9 cellular contexts compared by ENCODE assay signal in the genomic region with DNA sequence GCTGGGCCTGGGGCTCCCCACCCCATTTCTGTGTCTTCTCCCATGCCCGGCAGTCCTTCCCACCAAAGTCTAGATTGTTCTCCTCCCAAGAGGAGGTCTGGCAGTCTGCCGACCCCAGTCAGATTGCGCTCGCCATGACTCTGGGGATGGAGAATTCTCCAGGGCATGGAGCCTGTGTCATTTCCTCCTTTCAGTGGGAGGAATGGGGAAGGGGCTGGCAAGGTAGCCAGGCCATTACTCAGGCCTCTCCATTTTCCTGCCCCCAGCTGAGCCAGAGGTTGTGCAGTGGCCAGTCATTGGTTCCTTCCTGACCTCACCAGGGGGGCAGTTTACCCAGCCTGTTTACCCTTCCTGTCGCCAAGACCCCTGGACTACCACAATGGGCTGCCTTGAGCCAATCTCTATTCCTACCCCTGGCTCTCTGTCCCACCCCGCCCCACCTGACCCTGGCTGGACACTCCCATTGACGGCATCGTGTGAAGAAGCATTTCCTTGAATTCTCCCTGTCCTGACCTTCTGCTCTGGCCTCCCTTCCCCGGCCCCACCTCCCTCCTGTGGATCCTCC. TPM values are rescaled to one million over a fixed set of nuclear protein-coding genes. Genes with fewer than 3 reads are reported as not detected.
DNase-seq lines count a peak whose midpoint lies in the region; ATAC-seq and TF ChIP-seq lines count a peak whose summit lies in the region.
"Had no signal": no experiment of that assay in that cellular context is flagged by ENCODE, and none has a peak within 500 bp of the region (broad histone marks: within the 10 kb centered on the region; RNA-seq: fewer than 3 reads in every experiment).

No MANE protein-coding gene starts in this region.

- peaks cover 84% of the 10 kb centered on the region for H3K4me1 ChIP-seq in stomach smooth muscle (ENCODE audit: control insufficient read depth, insufficient read depth, low read length)

- no peak for TF ChIP-seq CTCF in HFFc6 (IDR thresholded peaks at IDR 0.05)
- TF ChIP-seq CTCF in chondrocyte (IDR thresholded peaks at IDR 0.05), result no peak

- DNase-seq in HFFc6 (peak; percentile 24), chondrocyte (ENCODE audit: low spot score) (no peak), GF-D8 (lab: John Stamatoyannopoulos, UW) (no peak)
- DNase-seq: NCI-H82 had no signal

- H3K4me3 Mint-ChIP-seq in HFFc6 (peak overlapping the region; percentile 89), chondrocyte (ENCODE audit: unreplicated experiment) (peak overlapping the region; percentile 89)

- H3K9me3 ChIP-seq in stomach smooth muscle (ENCODE audit: control insufficient read depth in 2 of 2, low read length in 2 of 2), result no peaks in the 10 kb centered on the region

- H3K27ac ChIP-seq in layer of hippocampus (ENCODE audit: low read depth, low read length) (peak overlapping the region; percentile 77), stomach smooth muscle (ENCODE audit: low read length) (peak overlapping the region; percentile 89)

- peak overlapping the region in 1 of 2 donors; percentile 49 for H3K4me3 ChIP-seq in stomach smooth muscle (ENCODE audit: low read length in 2 of 2)

- peaks cover 2% of the 10 kb centered on the region for H3K27me3 Mint-ChIP-seq in HFFc6 (ENCODE audit: insufficient read depth)
- H3K27me3 Mint-ChIP-seq in chondrocyte (ENCODE audit: low read depth), result no peaks in the 10 kb centered on the region

- no peaks in the 10 kb centered on the region for H3K9me3 Mint-ChIP-seq in HFFc6
- no peaks in the 10 kb centered on the region for H3K9me3 Mint-ChIP-seq in chondrocyte (ENCODE audit: low read depth)

- H3K36me3 ChIP-seq in stomach smooth muscle (ENCODE audit: control insufficient read depth in 2 of 2, insufficient read depth in 2 of 2, low read length in 2 of 2), result no peaks in the 10 kb centered on the region

- H3K9ac ChIP-seq in stomach smooth muscle (ENCODE audit: low read length in 2 of 2), result peak overlapping the region in 1 of 2 donors; percentile 52

- H3K27ac Mint-ChIP-seq in HFFc6, result peak overlapping the region; percentile 94
- H3K27ac Mint-ChIP-seq in chondrocyte (ENCODE audit: unreplicated experiment), result peak overlapping the region; percentile 95

- H3K36me3 Mint-ChIP-seq in HFFc6 (ENCODE audit: low read depth) (no peaks in the 10 kb centered on the region), chondrocyte (ENCODE audit: low read depth) (peaks cover 4% of the 10 kb centered on the region)

- peaks cover 99% of the 10 kb centered on the region for H3K4me1 Mint-ChIP-seq in HFFc6 (ENCODE audit: low read depth)
- peaks cover 98% of the 10 kb centered on the region for H3K4me1 Mint-ChIP-seq in chondrocyte (ENCODE audit: low read depth)

- no peak for ATAC-seq in GM19035 (IDR thresholded peaks at IDR 0.05; ENCODE audit: unreplicated experiment)
- no peak for ATAC-seq in HG02610 (IDR thresholded peaks at IDR 0.05; ENCODE audit: unreplicated experiment)
- ATAC-seq in GM18520 (IDR thresholded peaks at IDR 0.05; ENCODE audit: unreplicated experiment), result no peak

- H3K27me3 ChIP-seq in layer of hippocampus (ENCODE audit: control insufficient read depth, insufficient read depth, low read length), result no peaks in the 10 kb centered on the region
- H3K27me3 ChIP-seq in stomach smooth muscle (ENCODE audit: control insufficient read depth in 1 of 2, insufficient read depth in 2 of 2, low read length in 2 of 2), result no peaks in the 10 kb centered on the region

RNA-seq across cellular contexts. Expression of gene SYNPO, which starts 0.6 kb away (rescaled TPM):
- 10 to 100 TPM; 35.6 to 50.7 (median 47.8) TPM for total RNA-seq in HFFc6 (2021; fragmentation: NEBNext Ultra II Directional; extraction: Animal tissue kit (Norgen Biotek cat#: 25700))
- total RNA-seq in chondrocyte, result 156 to 198 TPM (median 195 TPM) in 3 replicates

RNA-seq across cellular contexts. Expression of gene MYOZ3, which starts 20.0 kb away (rescaled TPM):
- total RNA-seq in HFFc6 (2021; fragmentation: NEBNext Ultra II Directional; extraction: Animal tissue kit (Norgen Biotek cat#: 25700)), result under 1 TPM in 2 of 6 experiments, not detected in 4; 0.05 to 0.14 TPM
- total RNA-seq in chondrocyte, result 1.9 to 3.3 TPM (median 2.0 TPM) in 3 replicates

RNA-seq across cellular contexts. Expression of gene RBM22, which starts 59.8 kb away (rescaled TPM):
- 10 to 100 TPM; 32.6 to 40.2 (median 35.4) TPM for total RNA-seq in HFFc6 (2021; fragmentation: NEBNext Ultra II Directional; extraction: Animal tissue kit (Norgen Biotek cat#: 25700))
- 34.7 to 39.7 TPM (median 36.0 TPM) in 3 replicates for total RNA-seq in chondrocyte
